In genomic region chr10:67815571-67816059, GRCh38 we compare ENCODE assay signal across 13 cellular contexts. TPM values are rescaled to one million over a fixed set of nuclear protein-coding genes. Genes with fewer than 3 reads are reported as not detected.
DNase-seq lines count a peak whose midpoint lies in the region; ATAC-seq and TF ChIP-seq lines count a peak whose summit lies in the region.
"Had no signal": no experiment of that assay in that cellular context is flagged by ENCODE, and none has a peak within 500 bp of the region (broad histone marks: within the 10 kb centered on the region; RNA-seq: fewer than 3 reads in every experiment).

No MANE protein-coding gene starts in this region.

- H3K27me3 Mint-ChIP-seq in CD8-positive, alpha-beta T cell (ENCODE audit: low read depth) = peaks cover 5% of the 10 kb centered on the region

- H3K4me3 ChIP-seq in fibroblast of pulmonary artery (replicated peaks; ENCODE audit: low read depth, low read length) (no peak overlapping the region), SJCRH30 (no peak overlapping the region)
- H3K4me3 ChIP-seq in CD8-positive, alpha-beta T cell (ENCODE audit: low read depth, low read length) = no peak overlapping the region
- H3K4me3 ChIP-seq: GM12878, right lobe of liver had no signal

- H3K9me3 ChIP-seq in CD8-positive, alpha-beta T cell (ENCODE audit: low read length) = no peaks in the 10 kb centered on the region
- H3K9me3 ChIP-seq in SJCRH30 (replicated peaks) = no peaks in the 10 kb centered on the region
- H3K9me3 ChIP-seq: right lobe of liver had no signal

- H3K27ac Mint-ChIP-seq in CD8-positive, alpha-beta T cell = no peak overlapping the region

- no peaks in the 10 kb centered on the region for H3K27me3 ChIP-seq in CD8-positive, alpha-beta T cell (ENCODE audit: insufficient read depth, low read length)
- no peaks in the 10 kb centered on the region for H3K27me3 ChIP-seq in SJCRH30
- H3K27me3 ChIP-seq: right lobe of liver had no signal

- ATAC-seq in SK-N-SH treated with all-trans-retinoic acid at 6 μM for 48 hours = peak; percentile 69
- no peak for ATAC-seq in HG03095 (IDR thresholded peaks at IDR 0.05; ENCODE audit: unreplicated experiment)
- no peak for ATAC-seq in CD8-positive, alpha-beta T cell
- ATAC-seq in GM19023 (IDR thresholded peaks at IDR 0.05; ENCODE audit: unreplicated experiment) = no peak
- ATAC-seq: GM12878 had no signal

- CTCF ChIA-PET in CD8-positive, alpha-beta T cell (lab: Charles Lee) = no interaction called here

- H3K27ac ChIP-seq in CD8-positive, alpha-beta T cell (ENCODE audit: low read depth, low read length) = no peak overlapping the region
- no peak overlapping the region for H3K27ac ChIP-seq in SJCRH30
- H3K27ac ChIP-seq: right lobe of liver had no signal

- POLR2A ChIA-PET in CD8-positive, alpha-beta T cell (lab: Charles Lee) = no interaction called here

- intact Hi-C loops in CD8-positive, alpha-beta T cell (cut with DNase I, micrococcal nuclease) = no loop called here

- H3K36me3 ChIP-seq in CD8-positive, alpha-beta T cell (ENCODE audit: insufficient read depth, low read length) = no peaks in the 10 kb centered on the region
- H3K36me3 ChIP-seq in SJCRH30 = no peaks in the 10 kb centered on the region
- H3K36me3 ChIP-seq: right lobe of liver had no signal

- no peaks in the 10 kb centered on the region for H3K4me1 ChIP-seq in CD8-positive, alpha-beta T cell (ENCODE audit: insufficient read depth, low read length)
- no peaks in the 10 kb centered on the region for H3K4me1 ChIP-seq in SJCRH30
- H3K4me1 ChIP-seq: right lobe of liver had no signal

- no peaks in the 10 kb centered on the region for H3K9me3 Mint-ChIP-seq in CD8-positive, alpha-beta T cell

- H3K4me3 Mint-ChIP-seq in CD8-positive, alpha-beta T cell = no peak overlapping the region

- H3K36me3 Mint-ChIP-seq in CD8-positive, alpha-beta T cell = no peaks in the 10 kb centered on the region

- no peaks in the 10 kb centered on the region for H3K4me1 Mint-ChIP-seq in CD8-positive, alpha-beta T cell (ENCODE audit: low read depth)

- DNase-seq in DMS153 (lab: John Stamatoyannopoulos, UW) (peak; percentile 96), LHCN-M2 (ENCODE audit: low read depth) (peak; percentile 68), fibroblast of pulmonary artery (ENCODE audit: low read depth) (peak; percentile 33), SJCRH30 (no peak)
- no peak for DNase-seq in CD8-positive, alpha-beta T cell
- DNase-seq: activated CD4-positive, alpha-beta T cell treated with anti-CD3 and anti-CD28 coated beads for 4 hours; COR-L47; right lobe of liver; Right ventricle myocardium superior had no signal

- TF ChIP-seq CTCF in fibroblast of pulmonary artery (IDR thresholded peaks at IDR 0.05; ENCODE audit: low read length, missing control alignments) = no peak
- no peak for TF ChIP-seq CTCF in CD8-positive, alpha-beta T cell (IDR thresholded peaks at IDR 0.05)

TF ChIP-seq in SK-N-SH treated with all-trans-retinoic acid at 6 μM for 48 hours, 23 proteins besides CTCF, POLR2A, EP300 and RAD21:
- no peak for TF ChIP-seq ESRRG (CRISPR knock-in tag; IDR thresholded peaks at IDR 0.05)
- no peak for TF ChIP-seq BACH2 (CRISPR knock-in tag; IDR thresholded peaks at IDR 0.05; ENCODE audit: borderline replicate concordance)
- peak; percentile 53; the same call in 1 of the 2 replicates for TF ChIP-seq SNAI2 (CRISPR knock-in tag; IDR thresholded peaks at IDR 0.05)
- peak; percentile 83 for TF ChIP-seq ZC3H10 (CRISPR knock-in tag; IDR thresholded peaks at IDR 0.05)
- no peak for TF ChIP-seq OSR1 (CRISPR knock-in tag; IDR thresholded peaks at IDR 0.05)
- peak; percentile 73 for TF ChIP-seq ISL1 (CRISPR knock-in tag; IDR thresholded peaks at IDR 0.05)
- no peak for TF ChIP-seq PPARA (CRISPR knock-in tag; IDR thresholded peaks at IDR 0.05; ENCODE audit: borderline replicate concordance)
- TF ChIP-seq ZFP3 (CRISPR knock-in tag; IDR thresholded peaks at IDR 0.05) = peak; percentile 73; the same call in 1 of the 2 replicates
- TF ChIP-seq CREB5 (CRISPR knock-in tag; IDR thresholded peaks at IDR 0.05; ENCODE audit: low read depth) = peak; percentile 73
- TF ChIP-seq CSRNP3 (CRISPR knock-in tag; IDR thresholded peaks at IDR 0.05) = no peak
- no peak for TF ChIP-seq GLIS3 (CRISPR knock-in tag; IDR thresholded peaks at IDR 0.05)

RNA-seq across cellular contexts. Expression of gene DNAJC12, which starts 22.4 kb away (rescaled TPM):
- 6.9 and 9.4 TPM in 2 replicates for total RNA-seq in LHCN-M2 (2014; rRNA removed)
- polyA plus RNA-seq in LHCN-M2 (2012) = 1.4 TPM
- total RNA-seq in CD8-positive, alpha-beta T cell = not detected
- total RNA-seq in SJCRH30 (2014; rRNA removed; shearing (Covaris generic)) = 9.6 and 11.7 TPM in 2 replicates

Comparison
In these comparisons a context has a peak if more than half of its experiments do, and no peak if none do; other contexts are left out.
1. DNase-seq: peak in DMS153 (single experiment), LHCN-M2 (single experiment) and fibroblast of pulmonary artery (single experiment); none in CD8-positive, alpha-beta T cell (0 of 7) and SJCRH30 (0 of 2).